ENCODE assay signal across 13 cellular contexts in genomic region chr1:28132110-28132897, GRCh38.
"Had no signal": no experiment of that assay in that cellular context is flagged by ENCODE, and none has a peak within 500 bp of the region (broad histone marks: within the 10 kb centered on the region; RNA-seq: fewer than 3 reads in every experiment).

No MANE protein-coding gene starts in this region.

- H3K27me3 ChIP-seq: pancreas, vagina had no signal

- H2AFZ ChIP-seq: hepatocyte had no signal

- H3K79me2 ChIP-seq: hepatocyte had no signal

- H3K27ac ChIP-seq: gastroesophageal sphincter, hepatocyte, pancreas, tibial nerve, vagina had no signal

- H3K36me3 ChIP-seq: gastroesophageal sphincter, pancreas, tibial nerve, vagina had no signal

- H3K4me3 ChIP-seq: gastroesophageal sphincter, hepatocyte, pancreas, skin epidermis, tibial nerve, vagina had no signal

- ATAC-seq: activated T-cell treated with anti-CD3 and anti-CD28 coated beads, Interleukin-2, amount 50 U/mL, for 4 hours; gastroesophageal sphincter; pancreas had no signal

- H3K4me2 ChIP-seq: hepatocyte had no signal

- FAIRE-seq: kidney, pancreas had no signal

- H3K4me1 ChIP-seq: gastroesophageal sphincter, pancreas, tibial nerve, vagina had no signal

- DNase-seq: activated CD4-positive, alpha-beta T cell treated with anti-CD3 and anti-CD28 coated beads, Interleukin-2, amount 50 U/mL, for 4 hours; activated CD4-positive, CD25-positive, alpha-beta regulatory T cell; activated effector memory CD4-positive, alpha-beta T cell treated with anti-CD3 and anti-CD28 coated beads, Interleukin-2, amount 50 U/mL, for 16 hours; activated T-cell treated with anti-CD3 and anti-CD28 coated beads, Interleukin-2, amount 50 U/mL, for 4 hours; amygdala; pancreas; retina had no signal

- H3K9me3 ChIP-seq: gastroesophageal sphincter, pancreas, tibial nerve, vagina had no signal
